ENCODE assay signal across 31 cellular contexts in the genomic region with DNA sequence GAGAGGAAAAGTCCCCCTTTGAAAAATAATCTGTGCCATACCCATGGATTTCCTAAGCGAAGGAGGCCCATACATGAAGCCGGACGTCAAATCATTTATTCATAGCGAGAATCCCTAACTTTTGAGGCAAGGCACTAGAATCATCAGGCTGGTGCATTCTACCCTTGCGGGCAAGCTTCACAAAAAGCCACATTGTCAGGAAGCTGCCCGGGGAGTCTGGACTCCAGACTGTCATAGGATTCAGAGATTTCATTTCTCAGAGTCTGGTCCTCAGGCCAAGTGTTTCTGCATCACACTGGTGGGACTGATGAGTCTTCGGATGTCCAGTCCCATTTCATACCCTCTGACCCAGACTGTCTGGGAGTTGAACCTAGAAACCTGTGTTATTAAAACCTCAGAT. TPM values are rescaled to one million over a fixed set of nuclear protein-coding genes. Genes with fewer than 3 reads are reported as not detected.
DNase-seq lines count a peak whose midpoint lies in the region; FAIRE-seq and TF ChIP-seq lines count a peak whose summit lies in the region.
"Had no signal": no experiment of that assay in that cellular context is flagged by ENCODE, and none has a peak within 500 bp of the region (broad histone marks: within the 10 kb centered on the region; RNA-seq: fewer than 3 reads in every experiment).

No MANE protein-coding gene starts in this region.

- H3K27me3 Mint-ChIP-seq in astrocyte (ENCODE audit: low read depth, unreplicated experiment) (peaks cover 4% of the 10 kb centered on the region), chondrocyte (ENCODE audit: low read depth) (peaks cover 34% of the 10 kb centered on the region)

- no peaks in the 10 kb centered on the region for H4K20me1 ChIP-seq in astrocyte (ENCODE audit: insufficient read depth, low read length)
- H4K20me1 ChIP-seq: BLaER1 had no signal

- no peak for TF ChIP-seq CTCF in astrocyte (IDR thresholded peaks at IDR 0.05; ENCODE audit: insufficient read depth, low read depth, low read length)
- TF ChIP-seq CTCF in chondrocyte (IDR thresholded peaks at IDR 0.05) = no peak

- no peaks in the 10 kb centered on the region for H3K9me3 ChIP-seq in astrocyte (ENCODE audit: insufficient read depth, low read depth, low read length)
- H3K9me3 ChIP-seq: BE2C, BLaER1 had no signal

- H3K79me2 ChIP-seq in astrocyte (ENCODE audit: insufficient read depth, low read length) = no peaks in the 10 kb centered on the region

- no peak overlapping the region for H3K27ac ChIP-seq in astrocyte (ENCODE audit: low read depth, low read length)
- H3K27ac ChIP-seq: BLaER1 had no signal

- no peak overlapping the region for H3K4me2 ChIP-seq in astrocyte (ENCODE audit: low read length)
- H3K4me2 ChIP-seq: BLaER1 had no signal

- H3K9ac ChIP-seq in astrocyte (ENCODE audit: low read length) = no peak overlapping the region
- H3K9ac ChIP-seq: BLaER1 had no signal

- H3K36me3 Mint-ChIP-seq in astrocyte (ENCODE audit: low read depth, unreplicated experiment) (no peaks in the 10 kb centered on the region), chondrocyte (ENCODE audit: low read depth) (no peaks in the 10 kb centered on the region)
- H3K36me3 Mint-ChIP-seq: CD14-positive monocyte; CD4-positive, alpha-beta memory T cell; CD4-positive, CD25-positive, alpha-beta regulatory T cell; CD8-positive, alpha-beta memory T cell had no signal

- DNase-seq in SK-MEL-5 (ENCODE audit: low read depth, low spot score) = peak; percentile 54
- no peak for DNase-seq in astrocyte (ENCODE audit: low read depth)
- DNase-seq in foreskin melanocyte = peak; percentile 57
- no peak for DNase-seq in NCI-H526 (lab: John Stamatoyannopoulos, UW)
- no peak for DNase-seq in chondrocyte (ENCODE audit: low spot score)
- DNase-seq in effector CD8-positive, alpha-beta T cell (lab: John Stamatoyannopoulos, UW) = no peak
- DNase-seq: 8988T; ACHN; BE2C; C1 segment of cervical spinal cord; CD4-positive, alpha-beta memory T cell; CD4-positive, CD25-positive, alpha-beta regulatory T cell; CD8-positive, alpha-beta memory T cell; COR-L47; DMS 273 treated with DMSO at 0.1 percent for 48 hours; DMS153; DMS53; DMS79; DND-41; EL; GDM1 had no signal

- H3K4me1 ChIP-seq in astrocyte (ENCODE audit: insufficient read depth, low read length) = no peaks in the 10 kb centered on the region
- H3K4me1 ChIP-seq: BE2C had no signal

- H3K27ac Mint-ChIP-seq in astrocyte (ENCODE audit: unreplicated experiment) = no peak overlapping the region
- no peak overlapping the region for H3K27ac Mint-ChIP-seq in chondrocyte (ENCODE audit: unreplicated experiment)
- H3K27ac Mint-ChIP-seq: CD14-positive monocyte; CD4-positive, alpha-beta memory T cell; CD4-positive, CD25-positive, alpha-beta regulatory T cell; CD8-positive, alpha-beta memory T cell had no signal

- H3K36me3 ChIP-seq in astrocyte (ENCODE audit: insufficient read depth, low read length) = no peaks in the 10 kb centered on the region
- H3K36me3 ChIP-seq: BE2C, BLaER1 had no signal

- peak overlapping the region; percentile 55 for H3K4me3 Mint-ChIP-seq in astrocyte (ENCODE audit: unreplicated experiment)
- no peak overlapping the region for H3K4me3 Mint-ChIP-seq in chondrocyte (ENCODE audit: unreplicated experiment)
- H3K4me3 Mint-ChIP-seq: CD14-positive monocyte; CD4-positive, alpha-beta memory T cell; CD4-positive, CD25-positive, alpha-beta regulatory T cell; CD8-positive, alpha-beta memory T cell had no signal

- H3K27me3 ChIP-seq in astrocyte (ENCODE audit: insufficient read depth, low read length) = no peaks in the 10 kb centered on the region
- H3K27me3 ChIP-seq: BE2C, BLaER1 had no signal

- in situ Hi-C loops in SK-MEL-5 (cut with HindIII; ENCODE audit: low pct_unique_long_range_greater_than_20kb, low sequenced_read_pairs) = no loop called here

- H2AFZ ChIP-seq in astrocyte (ENCODE audit: low read depth, low read length) = no peak overlapping the region

- no peak overlapping the region for H3K4me3 ChIP-seq in astrocyte (ENCODE audit: insufficient read depth, low read depth, low read length)
- H3K4me3 ChIP-seq: BLaER1, GM12878 had no signal

- H3K9me3 Mint-ChIP-seq in astrocyte (ENCODE audit: unreplicated experiment) (no peaks in the 10 kb centered on the region), chondrocyte (ENCODE audit: low read depth) (no peaks in the 10 kb centered on the region)
- H3K9me3 Mint-ChIP-seq: CD4-positive, alpha-beta memory T cell had no signal

- H3K4me1 Mint-ChIP-seq in astrocyte (ENCODE audit: low read depth, unreplicated experiment) = peaks cover 11% of the 10 kb centered on the region
- H3K4me1 Mint-ChIP-seq in chondrocyte (ENCODE audit: low read depth) = peaks cover 4% of the 10 kb centered on the region
- H3K4me1 Mint-ChIP-seq: CD14-positive monocyte; CD4-positive, alpha-beta memory T cell; CD4-positive, CD25-positive, alpha-beta regulatory T cell; CD8-positive, alpha-beta memory T cell had no signal

- FAIRE-seq in astrocyte (lab: Jason Lieb, UNC) = no peak
- FAIRE-seq: A204.1, GM12878, GM12892, GM18507 had no signal

RNA-seq across cellular contexts. Expression of gene SLC9A4, which starts 8.9 kb away (rescaled TPM):
- not detected in 2 replicates for total RNA-seq in SK-MEL-5 (2014; rRNA removed; shearing (Covaris generic))
- not detected in 2 replicates for polyA plus RNA-seq in SK-MEL-5 (2015; cell fraction: cytosol; rRNA removed)
- not detected in 2 replicates for polyA plus RNA-seq in SK-MEL-5 (2015; cell fraction: nucleus; rRNA removed)
- 0.07 and 0.09 TPM in 2 replicates for total RNA-seq in astrocyte
- not detected in 3 replicates for total RNA-seq in chondrocyte
- total RNA-seq: CD4-positive, CD25-positive, alpha-beta regulatory T cell; CD8-positive, alpha-beta memory T cell; Daoy; G401 had no signal
- polyA plus RNA-seq: AG04450; CD14-positive monocyte; CD4-positive, alpha-beta memory T cell; CD4-positive, CD25-positive, alpha-beta regulatory T cell; CD8-positive, alpha-beta memory T cell; GM12878 had no signal

RNA-seq across cellular contexts. Expression of gene IL18RAP, which starts 59.0 kb away (rescaled TPM):
- total RNA-seq in SK-MEL-5 (2014; rRNA removed; shearing (Covaris generic)) = not detected in 2 replicates
- polyA plus RNA-seq in SK-MEL-5 (2015; cell fraction: cytosol; rRNA removed) = not detected in 2 replicates
- polyA plus RNA-seq in SK-MEL-5 (2015; cell fraction: nucleus; rRNA removed) = not detected in 2 replicates
- not detected in 2 replicates for total RNA-seq in astrocyte
- total RNA-seq in chondrocyte = not detected in 3 replicates
- total RNA-seq: A673, Daoy, G401 had no signal
- polyA plus RNA-seq: CD14-positive monocyte had no signal

Comparison
In these comparisons a context has a peak if more than half of its experiments do, and no peak if none do; other contexts are left out.
1. DNase-seq: peak in SK-MEL-5 (single experiment) and foreskin melanocyte (single experiment); none in astrocyte (single experiment), NCI-H526 (0 of 2), chondrocyte (single experiment) and effector CD8-positive, alpha-beta T cell (single experiment).